8 cellular contexts compared by ENCODE assay signal in genomic region chr10:131997366-131998049, GRCh38. TPM values are rescaled to one million over a fixed set of nuclear protein-coding genes. Genes with fewer than 3 reads are reported as not detected.
DNase-seq lines count a peak whose midpoint lies in the region; ATAC-seq and TF ChIP-seq lines count a peak whose summit lies in the region.

No MANE protein-coding gene starts in this region.

- no peaks in the 10 kb centered on the region for H3K9me3 ChIP-seq in HUES6 (ENCODE audit: control insufficient read depth, insufficient read depth, low read depth, low read length)

- ATAC-seq in GM19467 (IDR thresholded peaks at IDR 0.05; ENCODE audit: unreplicated experiment) (no peak), HG03460 (IDR thresholded peaks at IDR 0.05; ENCODE audit: unreplicated experiment) (no peak)

- peak overlapping the region; percentile 43; the same call in 1 of the 2 replicates for H3K27ac ChIP-seq in HUES6 (ENCODE audit: low read depth, low read length)
- peak overlapping the region; percentile 61 for H3K27ac ChIP-seq in temporal lobe (ENCODE audit: low read depth, low read length)

- no peaks in the 10 kb centered on the region for H3K9me3 Mint-ChIP-seq in brain

- peak overlapping the region in 4 of 5 experiments; percentile 5 to 79 (median 46) for H3K27ac Mint-ChIP-seq in brain

- no peaks in the 10 kb centered on the region for H3K36me3 ChIP-seq in HUES6 (ENCODE audit: control insufficient read depth, insufficient read depth, low read length)

- H3K36me3 Mint-ChIP-seq in brain = no peaks in the 10 kb centered on the region

- H3K9ac ChIP-seq in HUES6 (ENCODE audit: low read length) = peak overlapping the region; percentile 73

- peaks cover 56% of the 10 kb centered on the region for H3K4me1 ChIP-seq in HUES6 (ENCODE audit: control insufficient read depth, insufficient read depth, low read length)

- TF ChIP-seq CTCF in brain (conservative IDR thresholded peaks at IDR 0.05) = no peak

- H3K4me3 ChIP-seq in HUES6 (ENCODE audit: low read depth, low read length) = peak overlapping the region; percentile 13; the same call in 1 of the 2 replicates

- peak overlapping the region in 4 of 5 experiments; percentile 13 to 27 (median 16) for H3K4me3 Mint-ChIP-seq in brain

- H3K27me3 ChIP-seq in HUES6 (ENCODE audit: control insufficient read depth, insufficient read depth, low read length) = no peaks in the 10 kb centered on the region

- DNase-seq in left kidney (ENCODE audit: low read depth, low spot score) = peak; percentile 73
- DNase-seq in putamen (ENCODE audit: low spot score) = no peak
- DNase-seq in SW480 (ENCODE audit: low spot score) = no peak

- H3K4me1 Mint-ChIP-seq in brain = peaks cover 26% of the 10 kb centered on the region

- peaks cover 7% of the 10 kb centered on the region for H3K27me3 Mint-ChIP-seq in brain

RNA-seq across cellular contexts. Expression of gene BNIP3, which starts 15.8 kb away (rescaled TPM):
- polyA plus RNA-seq in brain (ENCODE audit: insufficient read depth, low read depth, low replicate concordance) = 43.7 TPM
- 29.0 TPM for total RNA-seq in temporal lobe
